15 cellular contexts compared by ENCODE assay signal in genomic region chr1:160128636-160129035, GRCh38. TPM values are rescaled to one million over a fixed set of nuclear protein-coding genes. Genes with fewer than 3 reads are reported as not detected.
"Had no signal": no experiment of that assay in that cellular context is flagged by ENCODE, and none has a peak within 500 bp of the region (broad histone marks: within the 10 kb centered on the region; RNA-seq: fewer than 3 reads in every experiment).

No MANE protein-coding gene starts in this region.

- H3K4me1 Mint-ChIP-seq: activated CD4-positive, alpha-beta memory T cell treated with anti-CD3 and anti-CD28 coated beads, Interleukin-2, amount 10 ng/mL, durations not matched to agents 7 days and 5 days; activated naive CD8-positive, alpha-beta T cell treated with anti-CD3 and anti-CD28 coated beads, Interleukin-2, amount 10 ng/mL, durations not matched to agents 7 days and 5 days; stimulated activated effector memory CD8-positive, alpha-beta T cell treated with anti-CD3 and anti-CD28 coated beads, Interleukin-12 subunit alpha, Interleukin-12 subunit beta, amount 100 ng/mL, for 72 hours had no signal

- H3K4me3 ChIP-seq: cardiac muscle cell, left lung, prostate gland had no signal

- H3K27ac Mint-ChIP-seq: activated CD4-positive, alpha-beta memory T cell treated with anti-CD3 and anti-CD28 coated beads, Interleukin-2, amount 10 ng/mL, durations not matched to agents 7 days and 5 days; activated naive CD8-positive, alpha-beta T cell treated with anti-CD3 and anti-CD28 coated beads, Interleukin-2, amount 10 ng/mL, durations not matched to agents 7 days and 5 days; activated T-cell treated with anti-CD3 and anti-CD28 coated beads, Interleukin-2, amount 50 U/mL, for 72 hours; stimulated activated effector memory CD8-positive, alpha-beta T cell treated with anti-CD3 and anti-CD28 coated beads, Interleukin-12 subunit alpha, Interleukin-12 subunit beta, amount 100 ng/mL, for 72 hours had no signal

- H3K4me2 ChIP-seq: SK-N-SH had no signal

- H3K9me3 Mint-ChIP-seq: activated CD4-positive, alpha-beta memory T cell treated with anti-CD3 and anti-CD28 coated beads, Interleukin-2, amount 10 ng/mL, durations not matched to agents 7 days and 5 days; activated naive CD8-positive, alpha-beta T cell treated with anti-CD3 and anti-CD28 coated beads, Interleukin-2, amount 10 ng/mL, durations not matched to agents 7 days and 5 days; activated T-cell treated with anti-CD3 and anti-CD28 coated beads, Interleukin-2, amount 50 U/mL, for 72 hours; nephron progenitor cell; stimulated activated effector memory CD8-positive, alpha-beta T cell treated with anti-CD3 and anti-CD28 coated beads, Interleukin-12 subunit alpha, Interleukin-12 subunit beta, amount 100 ng/mL, for 72 hours had no signal

- H3K4me1 ChIP-seq: prostate gland had no signal

- H3K9ac ChIP-seq: SK-N-SH had no signal

- DNase-seq: activated CD4-positive, alpha-beta memory T cell treated with anti-CD3 and anti-CD28 coated beads, Interleukin-2, amount 10 ng/mL, durations not matched to agents 7 days and 5 days; activated naive CD8-positive, alpha-beta T cell treated with anti-CD3 and anti-CD28 coated beads, Interleukin-2, amount 10 ng/mL, durations not matched to agents 7 days and 5 days; activated T-cell treated with anti-CD3 and anti-CD28 coated beads, Interleukin-2, amount 50 U/mL, for 72 hours; left lung; mesendoderm; nephron progenitor cell; SK-N-SH; T-helper 1 cell had no signal

- H3K4me3 Mint-ChIP-seq: activated CD4-positive, alpha-beta memory T cell treated with anti-CD3 and anti-CD28 coated beads, Interleukin-2, amount 10 ng/mL, durations not matched to agents 7 days and 5 days; activated naive CD8-positive, alpha-beta T cell treated with anti-CD3 and anti-CD28 coated beads, Interleukin-2, amount 10 ng/mL, durations not matched to agents 7 days and 5 days; activated T-cell treated with anti-CD3 and anti-CD28 coated beads, Interleukin-2, amount 50 U/mL, for 72 hours; nephron progenitor cell; stimulated activated effector memory CD8-positive, alpha-beta T cell treated with anti-CD3 and anti-CD28 coated beads, Interleukin-12 subunit alpha, Interleukin-12 subunit beta, amount 100 ng/mL, for 72 hours had no signal

- H3K36me3 ChIP-seq: left lung, prostate gland had no signal

- H3K9me3 ChIP-seq: left lung, prostate gland, SK-N-SH had no signal

- ATAC-seq: activated T-cell treated with anti-CD3 and anti-CD28 coated beads, Interleukin-2, amount 50 U/mL, for 72 hours; stimulated activated effector memory CD8-positive, alpha-beta T cell treated with anti-CD3 and anti-CD28 coated beads, Interleukin-12 subunit alpha, Interleukin-12 subunit beta, amount 100 ng/mL, for 72 hours had no signal

- H3K27ac ChIP-seq: cardiac muscle cell, left lung, prostate gland, VCaP had no signal

- H3K36me3 Mint-ChIP-seq: activated naive CD8-positive, alpha-beta T cell treated with anti-CD3 and anti-CD28 coated beads, Interleukin-2, amount 10 ng/mL, durations not matched to agents 7 days and 5 days; stimulated activated effector memory CD8-positive, alpha-beta T cell treated with anti-CD3 and anti-CD28 coated beads, Interleukin-12 subunit alpha, Interleukin-12 subunit beta, amount 100 ng/mL, for 72 hours had no signal

- H3K27me3 ChIP-seq: cardiac muscle cell, left lung had no signal

RNA-seq across cellular contexts. Expression of gene ATP1A2, which starts 13.1 kb away (rescaled TPM):
- total RNA-seq: activated CD4-positive, alpha-beta memory T cell treated with anti-CD3 and anti-CD28 coated beads, Interleukin-2, amount 10 ng/mL, durations not matched to agents 7 days and 5 days; activated naive CD8-positive, alpha-beta T cell treated with anti-CD3 and anti-CD28 coated beads, Interleukin-2, amount 10 ng/mL, durations not matched to agents 7 days and 5 days; activated T-cell treated with anti-CD3 and anti-CD28 coated beads, Interleukin-2, amount 50 U/mL, for 72 hours; epithelial cell of proximal tubule had no signal

RNA-seq across cellular contexts. Expression of gene ATP1A4, which starts 22.8 kb away (rescaled TPM):
- total RNA-seq: activated naive CD8-positive, alpha-beta T cell treated with anti-CD3 and anti-CD28 coated beads, Interleukin-2, amount 10 ng/mL, durations not matched to agents 7 days and 5 days; activated T-cell treated with anti-CD3 and anti-CD28 coated beads, Interleukin-2, amount 50 U/mL, for 72 hours; epithelial cell of proximal tubule; left lung had no signal
- polyA plus RNA-seq: SK-N-SH had no signal

RNA-seq across cellular contexts. Expression of gene KCNJ9, which starts 47.3 kb away (rescaled TPM):
- total RNA-seq: activated CD4-positive, alpha-beta memory T cell treated with anti-CD3 and anti-CD28 coated beads, Interleukin-2, amount 10 ng/mL, durations not matched to agents 7 days and 5 days; activated naive CD8-positive, alpha-beta T cell treated with anti-CD3 and anti-CD28 coated beads, Interleukin-2, amount 10 ng/mL, durations not matched to agents 7 days and 5 days; epithelial cell of proximal tubule; left lung; omental fat pad; ureter had no signal

RNA-seq across cellular contexts. Expression of gene KCNJ10, which starts 58.7 kb away (rescaled TPM):
- total RNA-seq: activated CD4-positive, alpha-beta memory T cell treated with anti-CD3 and anti-CD28 coated beads, Interleukin-2, amount 10 ng/mL, durations not matched to agents 7 days and 5 days; activated naive CD8-positive, alpha-beta T cell treated with anti-CD3 and anti-CD28 coated beads, Interleukin-2, amount 10 ng/mL, durations not matched to agents 7 days and 5 days; epithelial cell of proximal tubule; omental fat pad; prostate gland; ureter had no signal
- polyA plus RNA-seq: SK-N-SH had no signal
